In the genomic region with DNA sequence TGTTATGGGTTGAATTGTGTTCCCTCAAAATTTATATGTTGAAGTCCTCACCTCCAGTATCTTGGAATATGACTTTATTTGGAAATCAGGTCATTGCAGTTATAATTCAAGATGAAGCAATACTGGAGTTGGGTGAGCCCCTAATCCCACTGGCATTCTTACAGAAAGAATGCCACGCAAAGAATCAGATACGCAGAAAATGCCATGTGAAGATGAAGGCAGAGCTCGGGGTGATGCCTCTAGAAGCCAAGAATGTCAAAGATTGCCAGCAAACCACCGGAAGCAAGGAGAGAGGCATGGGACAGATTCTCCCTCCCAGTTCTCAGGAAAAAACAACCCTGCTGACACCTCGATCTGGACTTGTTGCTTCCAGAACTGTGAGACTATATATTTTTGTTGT, we compare ENCODE assay signal across 26 cellular contexts.
"Had no signal": no experiment of that assay in that cellular context is flagged by ENCODE, and none has a peak within 500 bp of the region (broad histone marks: within the 10 kb centered on the region; RNA-seq: fewer than 3 reads in every experiment).

No MANE protein-coding gene starts in this region.

- H3K4me1 ChIP-seq: adrenal gland, breast epithelium had no signal

- H3K36me3 ChIP-seq: adrenal gland, breast epithelium had no signal

- H3K27ac ChIP-seq: adrenal gland, breast epithelium, SK-N-MC, VCaP had no signal

- H3K4me1 Mint-ChIP-seq: activated CD4-positive, alpha-beta memory T cell treated with anti-CD3 and anti-CD28 coated beads, Interleukin-2, amount 10 ng/mL, durations not matched to agents 7 days and 5 days; activated naive CD4-positive, alpha-beta T cell treated with anti-CD3 and anti-CD28 coated beads, Interleukin-2, amount 10 ng/mL, durations not matched to agents 7 days and 5 days; activated naive CD8-positive, alpha-beta T cell treated with anti-CD3 and anti-CD28 coated beads, Interleukin-2, amount 10 ng/mL, durations not matched to agents 7 days and 5 days; T-cell had no signal

- ATAC-seq: Panc1, T-cell had no signal

- H3K27me3 ChIP-seq: adrenal gland, breast epithelium had no signal

- H3K27ac Mint-ChIP-seq: activated CD4-positive, alpha-beta memory T cell treated with anti-CD3 and anti-CD28 coated beads, Interleukin-2, amount 10 ng/mL, durations not matched to agents 7 days and 5 days; activated CD4-positive, alpha-beta T cell treated with anti-CD3 and anti-CD28 coated beads, Interleukin-2, amount 10 ng/mL, durations not matched to agents 7 days and 5 days; activated naive CD4-positive, alpha-beta T cell treated with anti-CD3 and anti-CD28 coated beads, Interleukin-2, amount 10 ng/mL, durations not matched to agents 7 days and 5 days; activated naive CD8-positive, alpha-beta T cell treated with anti-CD3 and anti-CD28 coated beads, Interleukin-2, amount 10 ng/mL, durations not matched to agents 7 days and 5 days; activated T-helper 2 cell treated with anti-CD3 and anti-CD28 coated beads, Interferon-gamma antibody, Interleukin-2, Interleukin-4, amounts not matched to agents 10 μg/mL and 5 μg/mL and 100 μg/mL, durations not matched to agents 14 hours and 24 hours and 36 hours; T-cell had no signal

- H3K4me3 Mint-ChIP-seq: activated CD4-positive, alpha-beta memory T cell treated with anti-CD3 and anti-CD28 coated beads, Interleukin-2, amount 10 ng/mL, durations not matched to agents 7 days and 5 days; activated CD4-positive, alpha-beta T cell treated with anti-CD3 and anti-CD28 coated beads, Interleukin-2, amount 10 ng/mL, durations not matched to agents 7 days and 5 days; activated naive CD4-positive, alpha-beta T cell treated with anti-CD3 and anti-CD28 coated beads, Interleukin-2, amount 10 ng/mL, durations not matched to agents 7 days and 5 days; activated naive CD8-positive, alpha-beta T cell treated with anti-CD3 and anti-CD28 coated beads, Interleukin-2, amount 10 ng/mL, durations not matched to agents 7 days and 5 days; T-cell had no signal

- H3K4me3 ChIP-seq: adrenal gland, breast epithelium, SK-N-MC had no signal

- H3K9me3 ChIP-seq: adrenal gland, breast epithelium had no signal

- DNase-seq: activated CD4-positive, alpha-beta memory T cell treated with anti-CD3 and anti-CD28 coated beads, Interleukin-2, amount 10 ng/mL, durations not matched to agents 7 days and 5 days; activated CD4-positive, alpha-beta T cell treated with anti-CD3 and anti-CD28 coated beads, Interleukin-2, amount 10 ng/mL, durations not matched to agents 7 days and 5 days; activated CD4-positive, CD25-positive, alpha-beta regulatory T cell; activated gamma-delta T cell treated with Interleukin-2 at 50 U/mL for 16 hours; activated naive CD4-positive, alpha-beta T cell treated with anti-CD3 and anti-CD28 coated beads, Interleukin-2, amount 10 ng/mL, durations not matched to agents 7 days and 5 days; activated naive CD8-positive, alpha-beta T cell treated with anti-CD3 and anti-CD28 coated beads, Interleukin-2, amount 10 ng/mL, durations not matched to agents 7 days and 5 days; activated T-cell treated with anti-CD3 and anti-CD28 coated beads for 4 hours; activated T-cell treated with anti-CD3 and anti-CD28 coated beads, Interleukin-2, amount 50 U/mL, for 48 hours; adrenal gland; caudate nucleus; KG1; NCI-H1092; NCI-H1417; NCI-H1930; NCI-H2107; NCI-H345; NCI-H510A; NCI-H526 treated with DMSO at 0.1 percent for 48 hours; NCI-H82; RPMI8226; T-cell had no signal

- H3K27me3 Mint-ChIP-seq: activated naive CD8-positive, alpha-beta T cell treated with anti-CD3 and anti-CD28 coated beads, Interleukin-2, amount 10 ng/mL, durations not matched to agents 7 days and 5 days had no signal

- H3K9me3 Mint-ChIP-seq: activated naive CD4-positive, alpha-beta T cell treated with anti-CD3 and anti-CD28 coated beads, Interleukin-2, amount 10 ng/mL, durations not matched to agents 7 days and 5 days; activated T-helper 2 cell treated with anti-CD3 and anti-CD28 coated beads, Interferon-gamma antibody, Interleukin-2, Interleukin-4, amounts not matched to agents 10 μg/mL and 5 μg/mL and 100 μg/mL, durations not matched to agents 14 hours and 24 hours and 36 hours had no signal

- H3K36me3 Mint-ChIP-seq: activated naive CD4-positive, alpha-beta T cell treated with anti-CD3 and anti-CD28 coated beads, Interleukin-2, amount 10 ng/mL, durations not matched to agents 7 days and 5 days; activated naive CD8-positive, alpha-beta T cell treated with anti-CD3 and anti-CD28 coated beads, Interleukin-2, amount 10 ng/mL, durations not matched to agents 7 days and 5 days; T-cell had no signal
